ENCODE assay signal across 9 cellular contexts in genomic region chr6:48553449-48553848, GRCh38.
"Had no signal": no experiment of that assay in that cellular context is flagged by ENCODE, and none has a peak within 500 bp of the region (broad histone marks: within the 10 kb centered on the region; RNA-seq: fewer than 3 reads in every experiment).

No MANE protein-coding gene starts in this region.

- H3K36me3 ChIP-seq: HAP-1 had no signal

- H3K27ac Mint-ChIP-seq: GM23338, H9, HFFc6 had no signal

- H3K4me3 ChIP-seq: GM23248, GM23338, HAP-1 had no signal

- H3K9me3 ChIP-seq: HAP-1 had no signal

- H3K4me1 Mint-ChIP-seq: GM23338, H9 had no signal

- H3K4me3 Mint-ChIP-seq: GM23338, H9, HFFc6 had no signal

- ATAC-seq: GM23338, HCT116 had no signal

- H3K27ac ChIP-seq: GM23248 had no signal

- H3K9me3 Mint-ChIP-seq: GM23338, H9, HFFc6 had no signal

- DNase-seq: GM23248, GOT3, H7, H9, HCEC 1CT, HFFc6 had no signal
